Comparison of ENCODE assay signal across 21 cellular contexts in genomic region chr22:23097412-23098229, GRCh38. TPM values are rescaled to one million over a fixed set of nuclear protein-coding genes. Genes with fewer than 3 reads are reported as not detected.
DNase-seq lines count a peak whose midpoint lies in the region; ATAC-seq and TF ChIP-seq lines count a peak whose summit lies in the region.
"Had no signal": no experiment of that assay in that cellular context is flagged by ENCODE, and none has a peak within 500 bp of the region (broad histone marks: within the 10 kb centered on the region; RNA-seq: fewer than 3 reads in every experiment).

No MANE protein-coding gene starts in this region.

- H3K27ac Mint-ChIP-seq in activated CD8-positive, alpha-beta T cell treated with anti-CD3 and anti-CD28 coated beads, Interleukin-2, amount 10 ng/mL, durations not matched to agents 7 days and 5 days: peak overlapping the region; percentile 39
- H3K27ac Mint-ChIP-seq in activated CD8-positive, alpha-beta T cell treated with anti-CD3 and anti-CD28 coated beads for 36 hours: no peak overlapping the region
- H3K27ac Mint-ChIP-seq: nephron progenitor cell had no signal

- H3K27me3 ChIP-seq in prostate gland (replicated peaks; ENCODE audit: insufficient read depth) (no peaks in the 10 kb centered on the region), tibial nerve (no peaks in the 10 kb centered on the region)
- H3K27me3 ChIP-seq: left lung had no signal

- H3K9me3 ChIP-seq in prostate gland (no peaks in the 10 kb centered on the region), tibial nerve (no peaks in the 10 kb centered on the region)
- H3K9me3 ChIP-seq: left lung, psoas muscle had no signal

- no peak for ATAC-seq in activated CD8-positive, alpha-beta T cell treated with anti-CD3 and anti-CD28 coated beads, Interleukin-2, amount 10 ng/mL, durations not matched to agents 7 days and 5 days
- no peak for ATAC-seq in activated CD8-positive, alpha-beta T cell treated with anti-CD3 and anti-CD28 coated beads for 36 hours
- ATAC-seq in HG03342 (IDR thresholded peaks at IDR 0.05; ENCODE audit: unreplicated experiment) (no peak), omental fat pad (ENCODE audit: low FRiP score) (no peak), GM19397 (IDR thresholded peaks at IDR 0.05; ENCODE audit: unreplicated experiment) (no peak)

- CTCF ChIA-PET in activated CD8-positive, alpha-beta T cell treated with anti-CD3 and anti-CD28 coated beads, Interleukin-2, amount 10 ng/mL, durations not matched to agents 7 days and 5 days (lab: Charles Lee): no interaction called here
- CTCF ChIA-PET in activated CD8-positive, alpha-beta T cell treated with anti-CD3 and anti-CD28 coated beads for 36 hours (lab: Charles Lee): no interaction called here

- peak overlapping the region; percentile 67 to 74 for H3K27ac ChIP-seq in prostate gland
- H3K27ac ChIP-seq in tibial nerve: peak overlapping the region; percentile 43 to 80 (median 62)
- H3K27ac ChIP-seq: 22Rv1, left lung, SK-N-MC had no signal

- TF ChIP-seq CTCF in activated CD8-positive, alpha-beta T cell treated with anti-CD3 and anti-CD28 coated beads for 36 hours (IDR thresholded peaks at IDR 0.05): no peak
- TF ChIP-seq CTCF in prostate gland (IDR thresholded peaks at IDR 0.05) (no peak), tibial nerve (IDR thresholded peaks at IDR 0.05) (no peak), omental fat pad (IDR thresholded peaks at IDR 0.05) (no peak)

- WGBS in prostate gland: 90% methylated on average over 16 of the region's 16 CpGs
- 92 to 94% methylated on average over 15 to 16 of the region's 16 CpGs for WGBS in tibial nerve, 2 donors

- no peak for TF ChIP-seq POLR2A in prostate gland (IDR thresholded peaks at IDR 0.05)
- no peak for TF ChIP-seq POLR2A in tibial nerve (IDR thresholded peaks at IDR 0.05)

- H3K4me3 Mint-ChIP-seq in activated CD8-positive, alpha-beta T cell treated with anti-CD3 and anti-CD28 coated beads, Interleukin-2, amount 10 ng/mL, durations not matched to agents 7 days and 5 days: no peak overlapping the region
- H3K4me3 Mint-ChIP-seq in activated CD8-positive, alpha-beta T cell treated with anti-CD3 and anti-CD28 coated beads for 36 hours: no peak overlapping the region
- H3K4me3 Mint-ChIP-seq: nephron progenitor cell had no signal

- no peaks in the 10 kb centered on the region for H3K4me1 Mint-ChIP-seq in activated CD8-positive, alpha-beta T cell treated with anti-CD3 and anti-CD28 coated beads, Interleukin-2, amount 10 ng/mL, durations not matched to agents 7 days and 5 days (ENCODE audit: low read depth)
- H3K4me1 Mint-ChIP-seq in activated CD8-positive, alpha-beta T cell treated with anti-CD3 and anti-CD28 coated beads for 36 hours (ENCODE audit: low read depth): no peaks in the 10 kb centered on the region

- H3K36me3 ChIP-seq in prostate gland (no peaks in the 10 kb centered on the region), tibial nerve (peaks cover 0 to 15% (median 0%) of the 10 kb centered on the region in 3 donors)
- H3K36me3 ChIP-seq: left lung had no signal

- TF ChIP-seq EP300 in tibial nerve (IDR thresholded peaks at IDR 0.05): no peak

- no peak for DNase-seq in activated CD8-positive, alpha-beta T cell treated with anti-CD3 and anti-CD28 coated beads, Interleukin-2, amount 10 ng/mL, durations not matched to agents 7 days and 5 days
- DNase-seq in activated CD8-positive, alpha-beta T cell treated with anti-CD3 and anti-CD28 coated beads for 36 hours: no peak
- DNase-seq in cerebellar cortex (ENCODE audit: low spot score) (peak; percentile 61), prostate gland (ENCODE audit: low spot score) (no peak), tibial nerve (ENCODE audit: low spot score in 2 of 2) (no peak), omental fat pad (ENCODE audit: low spot score) (no peak)
- DNase-seq: DMS79 treated with DMSO at 0.1 percent for 48 hours, KBM-7, left lung, NCI-H1694, NCI-H2171 treated with DMSO at 0.1 percent for 48 hours, NCI-H526 treated with DMSO at 0.1 percent for 48 hours, nephron progenitor cell, psoas muscle, RPMI8226 had no signal

- H3K4me1 ChIP-seq in prostate gland (replicated peaks): peaks cover 14% of the 10 kb centered on the region
- H3K4me1 ChIP-seq in tibial nerve: peaks cover 0 to 42% (median 10%) of the 10 kb centered on the region in 4 donors

- intact Hi-C loops in activated CD8-positive, alpha-beta T cell treated with anti-CD3 and anti-CD28 coated beads for 36 hours (cut with micrococcal nuclease): no loop called here
- intact Hi-C loops in prostate gland (cut with DNase I): no loop called here

- no peaks in the 10 kb centered on the region for H3K9me3 Mint-ChIP-seq in activated CD8-positive, alpha-beta T cell treated with anti-CD3 and anti-CD28 coated beads, Interleukin-2, amount 10 ng/mL, durations not matched to agents 7 days and 5 days (ENCODE audit: insufficient read depth)
- no peaks in the 10 kb centered on the region for H3K9me3 Mint-ChIP-seq in activated CD8-positive, alpha-beta T cell treated with anti-CD3 and anti-CD28 coated beads for 36 hours
- H3K9me3 Mint-ChIP-seq: nephron progenitor cell had no signal

- H3K4me3 ChIP-seq in prostate gland: no peak overlapping the region
- no peak overlapping the region for H3K4me3 ChIP-seq in tibial nerve
- H3K4me3 ChIP-seq: left lung, psoas muscle, SK-N-MC had no signal

- H3K27me3 Mint-ChIP-seq in activated CD8-positive, alpha-beta T cell treated with anti-CD3 and anti-CD28 coated beads, Interleukin-2, amount 10 ng/mL, durations not matched to agents 7 days and 5 days (ENCODE audit: low read depth): no peaks in the 10 kb centered on the region
- H3K27me3 Mint-ChIP-seq in activated CD8-positive, alpha-beta T cell treated with anti-CD3 and anti-CD28 coated beads for 36 hours: no peaks in the 10 kb centered on the region

- H3K36me3 Mint-ChIP-seq in activated CD8-positive, alpha-beta T cell treated with anti-CD3 and anti-CD28 coated beads, Interleukin-2, amount 10 ng/mL, durations not matched to agents 7 days and 5 days (ENCODE audit: low read depth): no peaks in the 10 kb centered on the region
- H3K36me3 Mint-ChIP-seq in activated CD8-positive, alpha-beta T cell treated with anti-CD3 and anti-CD28 coated beads for 36 hours (ENCODE audit: low read depth): no peaks in the 10 kb centered on the region

- POLR2A ChIA-PET in activated CD8-positive, alpha-beta T cell treated with anti-CD3 and anti-CD28 coated beads, Interleukin-2, amount 10 ng/mL, durations not matched to agents 7 days and 5 days (lab: Charles Lee): interaction anchor here (0.6 kb wide), 1 partner anchor 411 kb away, joined by 3 read pairs; no protein-coding TSS in a partner anchor
- POLR2A ChIA-PET in activated CD8-positive, alpha-beta T cell treated with anti-CD3 and anti-CD28 coated beads for 36 hours (lab: Charles Lee): no interaction called here

RNA-seq across cellular contexts. Expression of gene GNAZ, which starts 27.3 kb away (rescaled TPM):
- under 1 TPM; 0.21 to 0.26 TPM for total RNA-seq in activated CD8-positive, alpha-beta T cell treated with anti-CD3 and anti-CD28 coated beads, Interleukin-2, amount 10 ng/mL, durations not matched to agents 7 days and 5 days
- under 1 TPM; 0.50 to 0.56 TPM for total RNA-seq in activated CD8-positive, alpha-beta T cell treated with anti-CD3 and anti-CD28 coated beads for 36 hours
- total RNA-seq in prostate gland (10 to 100 TPM in 1 of 2 donors, 1 to 10 TPM in 1; 5.7 to 22.6 TPM), tibial nerve (10 to 100 TPM; 14.1 to 20.1 (median 18.0) TPM), omental fat pad (10 to 100 TPM in 3 of 4 donors, 1 to 10 TPM in 1; 8.6 to 25.1 (median 16.5) TPM)

RNA-seq across cellular contexts. Expression of gene RSPH14, which starts 44.2 kb away (rescaled TPM):
- total RNA-seq in activated CD8-positive, alpha-beta T cell treated with anti-CD3 and anti-CD28 coated beads, Interleukin-2, amount 10 ng/mL, durations not matched to agents 7 days and 5 days: under 1 TPM; 0.21 to 0.31 TPM
- not detected for total RNA-seq in activated CD8-positive, alpha-beta T cell treated with anti-CD3 and anti-CD28 coated beads for 36 hours
- total RNA-seq in prostate gland: 1 to 10 TPM in 1 of 2 donors, under 1 TPM in 1; 0.68 to 3.6 TPM
- total RNA-seq in tibial nerve: under 1 TPM in 1 of 4 donors, not detected in 3; 0.63 TPM
- 1 to 10 TPM in 1 of 4 donors, not detected in 3; 1.3 TPM for total RNA-seq in omental fat pad
- total RNA-seq: cardiac septum; psoas muscle; T-helper 2 cell treated with Interferon-gamma antibody and Interleukin-4, amounts not matched to agents 100 ng/mL and 5 ng/mL, for 36 hours had no signal

RNA-seq across cellular contexts. Expression of gene RAB36, which starts 47.7 kb away (rescaled TPM):
- total RNA-seq in activated CD8-positive, alpha-beta T cell treated with anti-CD3 and anti-CD28 coated beads, Interleukin-2, amount 10 ng/mL, durations not matched to agents 7 days and 5 days: 1 to 10 TPM in 1 of 2 experiments, under 1 TPM in 1; 0.79 to 1.0 TPM
- total RNA-seq in activated CD8-positive, alpha-beta T cell treated with anti-CD3 and anti-CD28 coated beads for 36 hours: under 1 TPM; 0.20 to 0.22 TPM
- total RNA-seq in prostate gland (10 to 100 TPM in 1 of 2 donors, 1 to 10 TPM in 1; 4.1 to 12.7 TPM), tibial nerve (1 to 10 TPM; 4.9 to 7.5 (median 6.1) TPM), omental fat pad (1 to 10 TPM; 1.6 to 5.7 (median 2.9) TPM)
- total RNA-seq: T-helper 2 cell treated with Interferon-gamma antibody and Interleukin-4, amounts not matched to agents 100 ng/mL and 5 ng/mL, for 36 hours had no signal

Comparison
In these comparisons a context has a peak if more than half of its experiments do, and no peak if none do; other contexts are left out.
1. RNA of gene GNAZ, which starts 27.3 kb away (total RNA-seq): 5.7 to 22.6 TPM in prostate gland, 14.1 to 20.1 TPM in tibial nerve and 8.6 to 25.1 TPM in omental fat pad; 0.50 to 0.56 TPM in activated CD8-positive, alpha-beta T cell treated with anti-CD3 and anti-CD28 coated beads for 36 hours and 0.21 to 0.26 TPM in activated CD8-positive, alpha-beta T cell treated with anti-CD3 and anti-CD28 coated beads, Interleukin-2, amount 10 ng/mL, durations not matched to agents 7 days and 5 days; every median in the first group is over 4 times any median in the second.